6 cellular contexts compared by ENCODE assay signal in the genomic region with DNA sequence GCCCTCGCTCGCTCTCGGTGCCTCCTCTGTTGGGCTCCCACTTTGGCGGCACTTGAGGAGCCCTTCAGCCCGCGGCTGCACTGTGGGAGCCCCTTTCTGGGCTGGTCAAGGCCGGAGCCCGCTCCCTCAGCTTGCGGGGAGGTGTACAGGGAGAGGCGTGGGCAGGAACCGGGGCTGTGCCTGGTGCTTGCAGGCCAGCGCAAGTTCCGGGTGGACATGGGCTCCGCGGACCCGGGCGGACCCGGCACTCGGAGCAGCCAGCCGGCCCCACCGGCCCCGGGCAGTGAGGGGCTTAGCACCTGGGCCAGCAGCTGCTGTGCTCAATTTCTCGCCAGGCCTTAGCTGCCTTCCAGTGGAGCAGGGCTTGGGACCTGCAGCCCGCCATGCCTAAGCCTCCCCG.
DNase-seq lines count a peak whose midpoint lies in the region; ATAC-seq and TF ChIP-seq lines count a peak whose summit lies in the region.
"Not testable (repeated sequence)": the region's sequence is repeated elsewhere in the genome, so short reads cannot be mapped to it uniquely, and the experiment has no call there.

No MANE protein-coding gene starts in this region.

- H2AFZ ChIP-seq in neuronal stem cell (ENCODE audit: low read length) = not testable (repeated sequence)

- H3K4ac ChIP-seq in neuronal stem cell (ENCODE audit: low read length) = not testable (repeated sequence)

- not testable (repeated sequence) for H3K4me1 ChIP-seq in RWPE2 (ENCODE audit: insufficient read depth, poor library complexity, severe bottlenecking); right cardiac atrium (ENCODE audit: control insufficient read depth, insufficient read depth, low read length); neuronal stem cell (ENCODE audit: control insufficient read depth in 2 of 2, insufficient read depth in 1 of 2, low read depth in 1 of 2, low read length in 2 of 2); spleen

- not testable (repeated sequence) for TF ChIP-seq POLR2A in spleen (IDR thresholded peaks at IDR 0.05)

- not testable (repeated sequence) for H3K4me2 ChIP-seq in neuronal stem cell (ENCODE audit: insufficient read depth, low read length, poor library complexity, severe bottlenecking)

- not testable (repeated sequence) for H3K18ac ChIP-seq in neuronal stem cell (ENCODE audit: low read length)

- not testable (repeated sequence) for H4K91ac ChIP-seq in neuronal stem cell (ENCODE audit: low read depth, low read length, poor library complexity)

- not testable (repeated sequence) for ATAC-seq in RWPE2 (ENCODE audit: low read depth); right cardiac atrium
- ATAC-seq in stimulated activated memory B cell treated with anti-CD40 and anti-IgM and Interleukin-4, amounts not matched to agents 10 μg/mL and 1 μg/mL and 100 μg/mL, for 72 hours = peak; percentile 27

- not testable (repeated sequence) for H3K27ac ChIP-seq in RWPE2 (ENCODE audit: poor library complexity, severe bottlenecking); right cardiac atrium (ENCODE audit: low read length); neuronal stem cell (replicated peaks; ENCODE audit: low read length); spleen

- H2BK120ac ChIP-seq in neuronal stem cell (ENCODE audit: low read depth, low read length) = not testable (repeated sequence)

- H3K36me3 ChIP-seq in RWPE2 (ENCODE audit: low read depth); neuronal stem cell (replicated peaks in 1 of 2; ENCODE audit: control insufficient read depth in 2 of 2, insufficient read depth in 2 of 2, low read length in 2 of 2); spleen: not testable (repeated sequence)

- H3K4me1 Mint-ChIP-seq in chondrocyte (ENCODE audit: low read depth); stimulated activated memory B cell treated with anti-CD40 and anti-IgM and Interleukin-4, amounts not matched to agents 10 μg/mL and 1 μg/mL and 100 μg/mL, for 72 hours: not testable (repeated sequence)

- TF ChIP-seq CTCF in RWPE2 (IDR thresholded peaks at IDR 0.05; ENCODE audit: poor library complexity, severe bottlenecking); chondrocyte (IDR thresholded peaks at IDR 0.05); spleen (IDR thresholded peaks at IDR 0.05 in 8 of 11, conservative IDR thresholded peaks at IDR 0.05 in 3 of 11): not testable (repeated sequence)

- H3K36me3 Mint-ChIP-seq in chondrocyte (ENCODE audit: low read depth); stimulated activated memory B cell treated with anti-CD40 and anti-IgM and Interleukin-4, amounts not matched to agents 10 μg/mL and 1 μg/mL and 100 μg/mL, for 72 hours: not testable (repeated sequence)

- H3K27me3 ChIP-seq in RWPE2 (ENCODE audit: insufficient read depth, poor library complexity, severe bottlenecking); right cardiac atrium (ENCODE audit: control insufficient read depth, insufficient read depth); neuronal stem cell (ENCODE audit: control insufficient read depth in 3 of 3, insufficient read depth in 3 of 3, low read depth in 1 of 3, low read length in 3 of 3); spleen (replicated peaks in 1 of 7): not testable (repeated sequence)

- H2BK15ac ChIP-seq in neuronal stem cell (ENCODE audit: low read length) = not testable (repeated sequence)

- H3K9ac ChIP-seq in neuronal stem cell (ENCODE audit: low read depth, low read length, poor library complexity) = not testable (repeated sequence)

- not testable (repeated sequence) for H2BK5ac ChIP-seq in neuronal stem cell (ENCODE audit: low read length)

- intact Hi-C loops in right cardiac atrium (cut with DNase I); spleen (cut with DNase I; ENCODE audit: low total_unique reads): not testable (repeated sequence)

- peak overlapping the region; percentile 43 for H4K8ac ChIP-seq in neuronal stem cell (ENCODE audit: low read depth, low read length)

- H2AK5ac ChIP-seq in neuronal stem cell (ENCODE audit: low read depth, low read length) = not testable (repeated sequence)

- not testable (repeated sequence) for H3K14ac ChIP-seq in neuronal stem cell (ENCODE audit: low read length)

- not testable (repeated sequence) for H3K4me3 Mint-ChIP-seq in chondrocyte (ENCODE audit: unreplicated experiment); stimulated activated memory B cell treated with anti-CD40 and anti-IgM and Interleukin-4, amounts not matched to agents 10 μg/mL and 1 μg/mL and 100 μg/mL, for 72 hours

- H3K23ac ChIP-seq in neuronal stem cell (ENCODE audit: low read depth, low read length, poor library complexity) = not testable (repeated sequence)

- DNase-seq in RWPE2 (ENCODE audit: low spot score) (peak; percentile 42), chondrocyte (ENCODE audit: low spot score) (peak; percentile 93), right cardiac atrium (peak in 2 of 3 donors; percentile 28 to 54), spleen (peak; percentile 74)
- DNase-seq in neuronal stem cell (ENCODE audit: low spot score) = not testable (repeated sequence)

- H3K9me3 ChIP-seq in RWPE2 (ENCODE audit: severe bottlenecking); right cardiac atrium (ENCODE audit: control insufficient read depth, low read length); neuronal stem cell (replicated peaks in 1 of 2; ENCODE audit: control insufficient read depth in 2 of 2, insufficient read depth in 1 of 2, low read depth in 1 of 2, low read length in 2 of 2): not testable (repeated sequence)
- H3K9me3 ChIP-seq in spleen = peaks cover 0 to 14% (median 3%) of the 10 kb centered on the region in 8 donors

- not testable (repeated sequence) for H3K79me1 ChIP-seq in neuronal stem cell (ENCODE audit: low read depth, low read length)

- WGBS in right cardiac atrium = 95% methylated on average over 25 of the region's 25 CpGs
- WGBS in neuronal stem cell (ENCODE audit: extremely low coverage in 2 of 2, insufficient read length in 2 of 2, insufficient replicate concordance in 1 of 2), 2 donors = no CpG with 5 or more reads among the region's 25 CpGs
- 95 to 97% (median 96%) methylated on average over 17 to 25 of the region's 25 CpGs for WGBS in spleen, 5 donors

- not testable (repeated sequence) for H3K27ac Mint-ChIP-seq in chondrocyte (ENCODE audit: unreplicated experiment); stimulated activated memory B cell treated with anti-CD40 and anti-IgM and Interleukin-4, amounts not matched to agents 10 μg/mL and 1 μg/mL and 100 μg/mL, for 72 hours

- not testable (repeated sequence) for H3K27me3 Mint-ChIP-seq in chondrocyte (ENCODE audit: low read depth); stimulated activated memory B cell treated with anti-CD40 and anti-IgM and Interleukin-4, amounts not matched to agents 10 μg/mL and 1 μg/mL and 100 μg/mL, for 72 hours

- not testable (repeated sequence) for H2BK12ac ChIP-seq in neuronal stem cell (ENCODE audit: low read length)

- peaks cover 17% of the 10 kb centered on the region for H3K9me3 Mint-ChIP-seq in chondrocyte (ENCODE audit: low read depth)
- not testable (repeated sequence) for H3K9me3 Mint-ChIP-seq in stimulated activated memory B cell treated with anti-CD40 and anti-IgM and Interleukin-4, amounts not matched to agents 10 μg/mL and 1 μg/mL and 100 μg/mL, for 72 hours

- not testable (repeated sequence) for H3K4me3 ChIP-seq in RWPE2 (ENCODE audit: severe bottlenecking); right cardiac atrium (ENCODE audit: low read length); neuronal stem cell (ENCODE audit: low read length in 2 of 2); spleen
